23 cellular contexts compared by ENCODE assay signal in genomic region chr16:21666772-21667171, GRCh38.
DNase-seq lines count a peak whose midpoint lies in the region; ATAC-seq and TF ChIP-seq lines count a peak whose summit lies in the region.
"Had no signal": no experiment of that assay in that cellular context is flagged by ENCODE, and none has a peak within 500 bp of the region (broad histone marks: within the 10 kb centered on the region; RNA-seq: fewer than 3 reads in every experiment).

No MANE protein-coding gene starts in this region.

- DNase-seq in HuH-7 (ENCODE audit: low spot score) (peak; percentile 58), adipocyte (ENCODE audit: low read depth) (peak; percentile 23)
- DNase-seq: activated CD4-positive, alpha-beta T cell treated with anti-CD3 and anti-CD28 coated beads, Interleukin-2, amount 50 U/mL, for 1 hour; activated CD8-positive, alpha-beta memory T cell treated with anti-CD3 and anti-CD28 coated beads, Interleukin-2, amount 10 ng/mL, durations not matched to agents 7 days and 5 days; HCEC 1CT; NCI-H1092 treated with DMSO at 0.1 percent for 48 hours; NCI-H2029 treated with DMSO at 0.1 percent for 48 hours; NCI-H510A treated with DMSO at 0.1 percent for 48 hours; retina; RPMI8226; stimulated activated CD4-positive, alpha-beta T cell treated with anti-CD3 and anti-CD28 coated beads, Interleukin-2, amount 100 ng/mL, for 48 hours had no signal

- no peaks in the 10 kb centered on the region for H3K9me3 Mint-ChIP-seq in nephron
- no peaks in the 10 kb centered on the region for H3K9me3 Mint-ChIP-seq in stimulated activated memory B cell treated with anti-CD40 and anti-IgM and Interleukin-4, amounts not matched to agents 10 μg/mL and 1 μg/mL and 100 μg/mL, for 72 hours
- H3K9me3 Mint-ChIP-seq: activated naive CD4-positive, alpha-beta T cell treated with anti-CD3 and anti-CD28 coated beads, Interleukin-2, amount 50 U/mL, for 24 hours; activated T-helper 1 cell treated with anti-CD3 and anti-CD28 coated beads, Interleukin-12 subunit alpha, Interleukin-12 subunit beta, Interleukin-2, Interleukin-4 antibody, amounts not matched to agents 30 ng/mL and 10 ng/mL and 1 ng/mL, durations not matched to agents 14 hours and 24 hours and 36 hours; dendritic cell treated with granulocyte-macrophage colony-stimulating factor and Interleukin-4, amounts not matched to agents 40 ng/mL and 50 ng/mL, for 4 days; IgD-negative memory B cell; stimulated activated effector memory CD8-positive, alpha-beta T cell treated with anti-CD3 and anti-CD28 coated beads, Interleukin-12 subunit alpha, Interleukin-12 subunit beta, amount 100 ng/mL, for 72 hours had no signal

- H3K4me1 ChIP-seq in BLaER1 treated with 17β-estradiol and CSF1 and Interleukin-3, amounts not matched to agents 10 nM and 100 nM: peaks cover 15 to 39% (median 25%) of the 10 kb centered on the region in 10 experiments
- H3K4me1 ChIP-seq in adipocyte (ENCODE audit: control insufficient read depth, insufficient read depth, low read length): no peaks in the 10 kb centered on the region

- H3K36me3 ChIP-seq in BLaER1 treated with 17β-estradiol and CSF1 and Interleukin-3, amounts not matched to agents 10 nM and 100 nM: no peaks in the 10 kb centered on the region
- H3K36me3 ChIP-seq in adipocyte (ENCODE audit: control insufficient read depth, insufficient read depth, low read length, severe bottlenecking): no peaks in the 10 kb centered on the region
- H3K36me3 ChIP-seq: ascending aorta had no signal

- H3K27me3 ChIP-seq in BLaER1 treated with 17β-estradiol and CSF1 and Interleukin-3, amounts not matched to agents 10 nM and 100 nM: peaks cover 0 to 33% (median 28%) of the 10 kb centered on the region in 11 experiments; a peak in 17 of 22 replicates
- no peaks in the 10 kb centered on the region for H3K27me3 ChIP-seq in adipocyte (replicated peaks; ENCODE audit: control insufficient read depth, insufficient read depth, low read length)
- H3K27me3 ChIP-seq: ascending aorta had no signal

- peak overlapping the region in 2 of 3 experiments; percentile 26 to 52 for H3K27ac Mint-ChIP-seq in nephron
- no peak overlapping the region for H3K27ac Mint-ChIP-seq in stimulated activated memory B cell treated with anti-CD40 and anti-IgM and Interleukin-4, amounts not matched to agents 10 μg/mL and 1 μg/mL and 100 μg/mL, for 72 hours
- H3K27ac Mint-ChIP-seq: activated CD8-positive, alpha-beta memory T cell treated with anti-CD3 and anti-CD28 coated beads, Interleukin-2, amount 10 ng/mL, durations not matched to agents 7 days and 5 days; activated naive CD4-positive, alpha-beta T cell treated with anti-CD3 and anti-CD28 coated beads, Interleukin-2, amount 50 U/mL, for 24 hours; activated T-helper 1 cell treated with anti-CD3 and anti-CD28 coated beads, Interleukin-12 subunit alpha, Interleukin-12 subunit beta, Interleukin-2, Interleukin-4 antibody, amounts not matched to agents 30 ng/mL and 10 ng/mL and 1 ng/mL, durations not matched to agents 14 hours and 24 hours and 36 hours; dendritic cell treated with granulocyte-macrophage colony-stimulating factor and Interleukin-4, amounts not matched to agents 40 ng/mL and 50 ng/mL, for 4 days; IgD-negative memory B cell; stimulated activated effector memory CD8-positive, alpha-beta T cell treated with anti-CD3 and anti-CD28 coated beads, Interleukin-12 subunit alpha, Interleukin-12 subunit beta, amount 100 ng/mL, for 72 hours had no signal

- H3K27ac ChIP-seq in BLaER1 treated with 17β-estradiol and CSF1 and Interleukin-3, amounts not matched to agents 10 nM and 100 nM: no peak overlapping the region
- H3K27ac ChIP-seq: ascending aorta, C4-2B had no signal

- H3K27me3 Mint-ChIP-seq in nephron (ENCODE audit: low read depth): peaks cover 15% of the 10 kb centered on the region
- peaks cover 11% of the 10 kb centered on the region for H3K27me3 Mint-ChIP-seq in stimulated activated memory B cell treated with anti-CD40 and anti-IgM and Interleukin-4, amounts not matched to agents 10 μg/mL and 1 μg/mL and 100 μg/mL, for 72 hours
- H3K27me3 Mint-ChIP-seq: activated naive CD4-positive, alpha-beta T cell treated with anti-CD3 and anti-CD28 coated beads, Interleukin-2, amount 50 U/mL, for 24 hours had no signal

- peaks cover 11% of the 10 kb centered on the region for H3K4me1 Mint-ChIP-seq in nephron
- peaks cover 19% of the 10 kb centered on the region for H3K4me1 Mint-ChIP-seq in stimulated activated memory B cell treated with anti-CD40 and anti-IgM and Interleukin-4, amounts not matched to agents 10 μg/mL and 1 μg/mL and 100 μg/mL, for 72 hours

- no peak for TF ChIP-seq CTCF in nephron (IDR thresholded peaks at IDR 0.05; ENCODE audit: unreplicated experiment in 3 of 3)

- H4K20me1 ChIP-seq in BLaER1 treated with 17β-estradiol and CSF1 and Interleukin-3, amounts not matched to agents 10 nM and 100 nM: peaks cover 0 to 27% (median 0%) of the 10 kb centered on the region in 11 experiments; a peak in 3 of 22 replicates

- H3K9me3 ChIP-seq in BLaER1 treated with 17β-estradiol and CSF1 and Interleukin-3, amounts not matched to agents 10 nM and 100 nM (replicated peaks in 1 of 11): no peaks in the 10 kb centered on the region
- no peaks in the 10 kb centered on the region for H3K9me3 ChIP-seq in adipocyte (ENCODE audit: control insufficient read depth, low read length)
- H3K9me3 ChIP-seq: ascending aorta had no signal

- no peaks in the 10 kb centered on the region for H3K36me3 Mint-ChIP-seq in nephron (ENCODE audit: low read depth)
- H3K36me3 Mint-ChIP-seq in stimulated activated memory B cell treated with anti-CD40 and anti-IgM and Interleukin-4, amounts not matched to agents 10 μg/mL and 1 μg/mL and 100 μg/mL, for 72 hours: no peaks in the 10 kb centered on the region
- H3K36me3 Mint-ChIP-seq: activated naive CD4-positive, alpha-beta T cell treated with anti-CD3 and anti-CD28 coated beads, Interleukin-2, amount 50 U/mL, for 24 hours; IgD-negative memory B cell; stimulated activated effector memory CD8-positive, alpha-beta T cell treated with anti-CD3 and anti-CD28 coated beads, Interleukin-12 subunit alpha, Interleukin-12 subunit beta, amount 100 ng/mL, for 72 hours had no signal

- no peak overlapping the region for H3K9ac ChIP-seq in BLaER1 treated with 17β-estradiol and CSF1 and Interleukin-3, amounts not matched to agents 10 nM and 100 nM
- H3K9ac ChIP-seq in adipocyte (ENCODE audit: low read length): no peak overlapping the region

- ATAC-seq in HG02840 (IDR thresholded peaks at IDR 0.05; ENCODE audit: low FRiP score, unreplicated experiment): no peak
- no peak for ATAC-seq in HG03196 (IDR thresholded peaks at IDR 0.05; ENCODE audit: unreplicated experiment)
- ATAC-seq in stimulated activated memory B cell treated with anti-CD40 and anti-IgM and Interleukin-4, amounts not matched to agents 10 μg/mL and 1 μg/mL and 100 μg/mL, for 72 hours: no peak
- ATAC-seq: activated CD8-positive, alpha-beta memory T cell treated with anti-CD3 and anti-CD28 coated beads, Interleukin-2, amount 10 ng/mL, durations not matched to agents 7 days and 5 days; stimulated activated effector memory CD8-positive, alpha-beta T cell treated with anti-CD3 and anti-CD28 coated beads, Interleukin-12 subunit alpha, Interleukin-12 subunit beta, amount 100 ng/mL, for 72 hours had no signal

- H3K4me2 ChIP-seq in BLaER1 treated with 17β-estradiol and CSF1 and Interleukin-3, amounts not matched to agents 10 nM and 100 nM: peak overlapping the region in 7 of 11 experiments; percentile 2 to 47 (median 24); a peak in 9 of 22 replicates

- H3K4me3 ChIP-seq in BLaER1 treated with 17β-estradiol and CSF1 and Interleukin-3, amounts not matched to agents 10 nM and 100 nM: no peak overlapping the region
- no peak overlapping the region for H3K4me3 ChIP-seq in adipocyte (ENCODE audit: low read length)
- H3K4me3 ChIP-seq: ascending aorta had no signal

- H3K4me3 Mint-ChIP-seq in nephron: no peak overlapping the region
- no peak overlapping the region for H3K4me3 Mint-ChIP-seq in stimulated activated memory B cell treated with anti-CD40 and anti-IgM and Interleukin-4, amounts not matched to agents 10 μg/mL and 1 μg/mL and 100 μg/mL, for 72 hours
- H3K4me3 Mint-ChIP-seq: activated CD8-positive, alpha-beta memory T cell treated with anti-CD3 and anti-CD28 coated beads, Interleukin-2, amount 10 ng/mL, durations not matched to agents 7 days and 5 days; activated naive CD4-positive, alpha-beta T cell treated with anti-CD3 and anti-CD28 coated beads, Interleukin-2, amount 50 U/mL, for 24 hours; activated T-helper 1 cell treated with anti-CD3 and anti-CD28 coated beads, Interleukin-12 subunit alpha, Interleukin-12 subunit beta, Interleukin-2, Interleukin-4 antibody, amounts not matched to agents 30 ng/mL and 10 ng/mL and 1 ng/mL, durations not matched to agents 14 hours and 24 hours and 36 hours; dendritic cell treated with granulocyte-macrophage colony-stimulating factor and Interleukin-4, amounts not matched to agents 40 ng/mL and 50 ng/mL, for 4 days; IgD-negative memory B cell; stimulated activated effector memory CD8-positive, alpha-beta T cell treated with anti-CD3 and anti-CD28 coated beads, Interleukin-12 subunit alpha, Interleukin-12 subunit beta, amount 100 ng/mL, for 72 hours had no signal
